1 cellular context compared by ENCODE assay signal in the genomic region with DNA sequence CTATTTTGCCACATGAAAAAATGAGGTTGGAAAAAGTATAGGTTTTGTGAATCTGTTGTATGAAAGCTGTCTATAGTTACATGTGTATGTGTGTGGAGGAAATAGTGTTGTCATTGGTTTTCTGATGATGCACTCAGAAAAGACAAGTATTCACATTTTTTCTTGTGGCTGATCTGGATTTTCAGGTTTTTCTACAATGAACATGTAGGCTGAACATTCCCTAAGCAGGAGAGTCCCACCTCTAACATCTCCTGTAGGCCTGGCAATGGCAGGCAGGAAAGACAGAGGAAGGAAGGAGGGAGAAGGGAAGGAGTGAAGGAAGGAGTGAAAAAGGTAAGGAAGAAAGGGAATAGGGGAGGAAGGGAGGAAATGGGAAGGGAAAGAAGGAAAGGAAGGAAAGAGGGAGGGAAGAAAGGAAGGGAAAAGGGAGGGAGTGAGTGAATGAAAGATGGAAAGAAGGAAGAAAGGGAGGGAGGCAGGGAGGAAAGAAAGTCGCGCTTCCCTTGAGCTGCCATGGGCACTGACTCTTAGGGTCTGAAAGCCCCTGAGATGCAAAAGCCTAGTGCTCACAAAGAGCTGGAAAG.
A peak's percentile ranks its signal among the peaks of the same experiment; 100 is the strongest.
TF ChIP-seq lines count a peak whose summit lies in the region.

No MANE protein-coding gene starts in this region.

TF ChIP-seq in K562, 482 proteins besides CTCF, POLR2A, EP300 and RAD21 (continues in another document):
- TF ChIP-seq, protein P1, sequence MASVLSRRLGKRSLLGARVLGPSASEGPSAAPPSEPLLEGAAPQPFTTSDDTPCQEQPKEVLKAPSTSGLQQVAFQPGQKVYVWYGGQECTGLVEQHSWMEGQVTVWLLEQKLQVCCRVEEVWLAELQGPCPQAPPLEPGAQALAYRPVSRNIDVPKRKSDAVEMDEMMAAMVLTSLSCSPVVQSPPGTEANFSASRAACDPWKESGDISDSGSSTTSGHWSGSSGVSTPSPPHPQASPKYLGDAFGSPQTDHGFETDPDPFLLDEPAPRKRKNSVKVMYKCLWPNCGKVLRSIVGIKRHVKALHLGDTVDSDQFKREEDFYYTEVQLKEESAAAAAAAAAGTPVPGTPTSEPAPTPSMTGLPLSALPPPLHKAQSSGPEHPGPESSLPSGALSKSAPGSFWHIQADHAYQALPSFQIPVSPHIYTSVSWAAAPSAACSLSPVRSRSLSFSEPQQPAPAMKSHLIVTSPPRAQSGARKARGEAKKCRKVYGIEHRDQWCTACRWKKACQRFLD (CRISPR knock-in tag; IDR thresholded peaks at IDR 0.05): no peak
- no peak for TF ChIP-seq ZNF695 (CRISPR knock-in tag; IDR thresholded peaks at IDR 0.05)
- TF ChIP-seq, protein P2, sequence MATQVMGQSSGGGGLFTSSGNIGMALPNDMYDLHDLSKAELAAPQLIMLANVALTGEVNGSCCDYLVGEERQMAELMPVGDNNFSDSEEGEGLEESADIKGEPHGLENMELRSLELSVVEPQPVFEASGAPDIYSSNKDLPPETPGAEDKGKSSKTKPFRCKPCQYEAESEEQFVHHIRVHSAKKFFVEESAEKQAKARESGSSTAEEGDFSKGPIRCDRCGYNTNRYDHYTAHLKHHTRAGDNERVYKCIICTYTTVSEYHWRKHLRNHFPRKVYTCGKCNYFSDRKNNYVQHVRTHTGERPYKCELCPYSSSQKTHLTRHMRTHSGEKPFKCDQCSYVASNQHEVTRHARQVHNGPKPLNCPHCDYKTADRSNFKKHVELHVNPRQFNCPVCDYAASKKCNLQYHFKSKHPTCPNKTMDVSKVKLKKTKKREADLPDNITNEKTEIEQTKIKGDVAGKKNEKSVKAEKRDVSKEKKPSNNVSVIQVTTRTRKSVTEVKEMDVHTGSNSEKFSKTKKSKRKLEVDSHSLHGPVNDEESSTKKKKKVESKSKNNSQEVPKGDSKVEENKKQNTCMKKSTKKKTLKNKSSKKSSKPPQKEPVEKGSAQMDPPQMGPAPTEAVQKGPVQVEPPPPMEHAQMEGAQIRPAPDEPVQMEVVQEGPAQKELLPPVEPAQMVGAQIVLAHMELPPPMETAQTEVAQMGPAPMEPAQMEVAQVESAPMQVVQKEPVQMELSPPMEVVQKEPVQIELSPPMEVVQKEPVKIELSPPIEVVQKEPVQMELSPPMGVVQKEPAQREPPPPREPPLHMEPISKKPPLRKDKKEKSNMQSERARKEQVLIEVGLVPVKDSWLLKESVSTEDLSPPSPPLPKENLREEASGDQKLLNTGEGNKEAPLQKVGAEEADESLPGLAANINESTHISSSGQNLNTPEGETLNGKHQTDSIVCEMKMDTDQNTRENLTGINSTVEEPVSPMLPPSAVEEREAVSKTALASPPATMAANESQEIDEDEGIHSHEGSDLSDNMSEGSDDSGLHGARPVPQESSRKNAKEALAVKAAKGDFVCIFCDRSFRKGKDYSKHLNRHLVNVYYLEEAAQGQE (CRISPR knock-in tag; IDR thresholded peaks at IDR 0.05; ENCODE audit: low read depth): no peak
- TF ChIP-seq, protein P3, sequence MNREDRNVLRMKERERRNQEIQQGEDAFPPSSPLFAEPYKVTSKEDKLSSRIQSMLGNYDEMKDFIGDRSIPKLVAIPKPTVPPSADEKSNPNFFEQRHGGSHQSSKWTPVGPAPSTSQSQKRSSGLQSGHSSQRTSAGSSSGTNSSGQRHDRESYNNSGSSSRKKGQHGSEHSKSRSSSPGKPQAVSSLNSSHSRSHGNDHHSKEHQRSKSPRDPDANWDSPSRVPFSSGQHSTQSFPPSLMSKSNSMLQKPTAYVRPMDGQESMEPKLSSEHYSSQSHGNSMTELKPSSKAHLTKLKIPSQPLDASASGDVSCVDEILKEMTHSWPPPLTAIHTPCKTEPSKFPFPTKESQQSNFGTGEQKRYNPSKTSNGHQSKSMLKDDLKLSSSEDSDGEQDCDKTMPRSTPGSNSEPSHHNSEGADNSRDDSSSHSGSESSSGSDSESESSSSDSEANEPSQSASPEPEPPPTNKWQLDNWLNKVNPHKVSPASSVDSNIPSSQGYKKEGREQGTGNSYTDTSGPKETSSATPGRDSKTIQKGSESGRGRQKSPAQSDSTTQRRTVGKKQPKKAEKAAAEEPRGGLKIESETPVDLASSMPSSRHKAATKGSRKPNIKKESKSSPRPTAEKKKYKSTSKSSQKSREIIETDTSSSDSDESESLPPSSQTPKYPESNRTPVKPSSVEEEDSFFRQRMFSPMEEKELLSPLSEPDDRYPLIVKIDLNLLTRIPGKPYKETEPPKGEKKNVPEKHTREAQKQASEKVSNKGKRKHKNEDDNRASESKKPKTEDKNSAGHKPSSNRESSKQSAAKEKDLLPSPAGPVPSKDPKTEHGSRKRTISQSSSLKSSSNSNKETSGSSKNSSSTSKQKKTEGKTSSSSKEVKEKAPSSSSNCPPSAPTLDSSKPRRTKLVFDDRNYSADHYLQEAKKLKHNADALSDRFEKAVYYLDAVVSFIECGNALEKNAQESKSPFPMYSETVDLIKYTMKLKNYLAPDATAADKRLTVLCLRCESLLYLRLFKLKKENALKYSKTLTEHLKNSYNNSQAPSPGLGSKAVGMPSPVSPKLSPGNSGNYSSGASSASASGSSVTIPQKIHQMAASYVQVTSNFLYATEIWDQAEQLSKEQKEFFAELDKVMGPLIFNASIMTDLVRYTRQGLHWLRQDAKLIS (CRISPR knock-in tag; IDR thresholded peaks at IDR 0.05): no peak
- TF ChIP-seq, protein P4, sequence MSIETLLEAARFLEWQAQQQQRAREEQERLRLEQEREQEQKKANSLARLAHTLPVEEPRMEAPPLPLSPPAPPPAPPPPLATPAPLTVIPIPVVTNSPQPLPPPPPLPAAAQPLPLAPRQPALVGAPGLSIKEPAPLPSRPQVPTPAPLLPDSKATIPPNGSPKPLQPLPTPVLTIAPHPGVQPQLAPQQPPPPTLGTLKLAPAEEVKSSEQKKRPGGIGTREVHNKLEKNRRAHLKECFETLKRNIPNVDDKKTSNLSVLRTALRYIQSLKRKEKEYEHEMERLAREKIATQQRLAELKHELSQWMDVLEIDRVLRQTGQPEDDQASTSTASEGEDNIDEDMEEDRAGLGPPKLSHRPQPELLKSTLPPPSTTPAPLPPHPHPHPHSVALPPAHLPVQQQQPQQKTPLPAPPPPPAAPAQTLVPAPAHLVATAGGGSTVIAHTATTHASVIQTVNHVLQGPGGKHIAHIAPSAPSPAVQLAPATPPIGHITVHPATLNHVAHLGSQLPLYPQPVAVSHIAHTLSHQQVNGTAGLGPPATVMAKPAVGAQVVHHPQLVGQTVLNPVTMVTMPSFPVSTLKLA (conservative IDR thresholded peaks at IDR 0.05): no peak
- no peak for TF ChIP-seq ZNF561 (CRISPR knock-in tag; conservative IDR thresholded peaks at IDR 0.05)
- TF ChIP-seq, protein P5, sequence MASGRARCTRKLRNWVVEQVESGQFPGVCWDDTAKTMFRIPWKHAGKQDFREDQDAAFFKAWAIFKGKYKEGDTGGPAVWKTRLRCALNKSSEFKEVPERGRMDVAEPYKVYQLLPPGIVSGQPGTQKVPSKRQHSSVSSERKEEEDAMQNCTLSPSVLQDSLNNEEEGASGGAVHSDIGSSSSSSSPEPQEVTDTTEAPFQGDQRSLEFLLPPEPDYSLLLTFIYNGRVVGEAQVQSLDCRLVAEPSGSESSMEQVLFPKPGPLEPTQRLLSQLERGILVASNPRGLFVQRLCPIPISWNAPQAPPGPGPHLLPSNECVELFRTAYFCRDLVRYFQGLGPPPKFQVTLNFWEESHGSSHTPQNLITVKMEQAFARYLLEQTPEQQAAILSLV (tag; IDR thresholded peaks at IDR 0.05): no peak
- no peak for TF ChIP-seq ZC3H8 (IDR thresholded peaks at IDR 0.05)
- TF ChIP-seq CREM (IDR thresholded peaks at IDR 0.05; ENCODE audit: low read depth): no peak
- TF ChIP-seq ETV6 (IDR thresholded peaks at IDR 0.05; ENCODE audit: borderline replicate concordance in 1 of 2, low read depth in 2 of 2, low read length in 1 of 2): no peak
- no peak for TF ChIP-seq ETV6 (CRISPR knock-in tag; IDR thresholded peaks at IDR 0.05; ENCODE audit: borderline replicate concordance)
- no peak for TF ChIP-seq HLTF (IDR thresholded peaks at IDR 0.05)
- TF ChIP-seq FOXP1 (CRISPR knock-in tag; IDR thresholded peaks at IDR 0.05): no peak
- TF ChIP-seq HDAC1 (IDR thresholded peaks at IDR 0.05): no peak
- TF ChIP-seq SAFB2 (IDR thresholded peaks at IDR 0.05; ENCODE audit: borderline replicate concordance, low read depth, low read length, severe bottlenecking): no peak
- TF ChIP-seq MEF2D (tag; conservative IDR thresholded peaks at IDR 0.05; ENCODE audit: low read depth): no peak
- TF ChIP-seq, protein P6, sequence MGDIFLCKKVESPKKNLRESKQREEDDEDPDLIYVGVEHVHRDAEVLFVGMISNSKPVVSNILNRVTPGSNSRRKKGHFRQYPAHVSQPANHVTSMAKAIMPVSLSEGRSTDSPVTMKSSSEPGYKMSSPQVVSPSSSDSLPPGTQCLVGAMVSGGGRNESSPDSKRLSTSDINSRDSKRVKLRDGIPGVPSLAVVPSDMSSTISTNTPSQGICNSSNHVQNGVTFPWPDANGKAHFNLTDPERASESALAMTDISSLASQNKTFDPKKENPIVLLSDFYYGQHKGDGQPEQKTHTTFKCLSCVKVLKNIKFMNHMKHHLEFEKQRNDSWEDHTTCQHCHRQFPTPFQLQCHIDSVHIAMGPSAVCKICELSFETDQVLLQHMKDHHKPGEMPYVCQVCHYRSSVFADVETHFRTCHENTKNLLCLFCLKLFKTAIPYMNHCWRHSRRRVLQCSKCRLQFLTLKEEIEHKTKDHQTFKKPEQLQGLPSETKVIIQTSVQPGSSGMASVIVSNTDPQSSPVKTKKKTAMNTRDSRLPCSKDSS (IDR thresholded peaks at IDR 0.05; ENCODE audit: low read depth, partially characterized antibody): no peak
- no peak for TF ChIP-seq ARID2 (IDR thresholded peaks at IDR 0.05)
- no peak for TF ChIP-seq DPF2 (IDR thresholded peaks at IDR 0.05)
- no peak for TF ChIP-seq HDAC2 (IDR thresholded peaks at IDR 0.05)
- TF ChIP-seq, protein P7, sequence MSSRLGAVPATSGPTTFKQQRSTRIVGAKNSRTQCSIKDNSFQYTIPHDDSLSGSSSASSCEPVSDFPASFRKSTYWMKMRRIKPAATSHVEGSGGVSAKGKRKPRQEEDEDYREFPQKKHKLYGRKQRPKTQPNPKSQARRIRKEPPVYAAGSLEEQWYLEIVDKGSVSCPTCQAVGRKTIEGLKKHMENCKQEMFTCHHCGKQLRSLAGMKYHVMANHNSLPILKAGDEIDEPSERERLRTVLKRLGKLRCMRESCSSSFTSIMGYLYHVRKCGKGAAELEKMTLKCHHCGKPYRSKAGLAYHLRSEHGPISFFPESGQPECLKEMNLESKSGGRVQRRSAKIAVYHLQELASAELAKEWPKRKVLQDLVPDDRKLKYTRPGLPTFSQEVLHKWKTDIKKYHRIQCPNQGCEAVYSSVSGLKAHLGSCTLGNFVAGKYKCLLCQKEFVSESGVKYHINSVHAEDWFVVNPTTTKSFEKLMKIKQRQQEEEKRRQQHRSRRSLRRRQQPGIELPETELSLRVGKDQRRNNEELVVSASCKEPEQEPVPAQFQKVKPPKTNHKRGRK (tag; IDR thresholded peaks at IDR 0.05): peak; percentile 64
- no peak for TF ChIP-seq STAT5A (IDR thresholded peaks at IDR 0.05; ENCODE audit: borderline replicate concordance, low read length)
- TF ChIP-seq PHB2 (IDR thresholded peaks at IDR 0.05; ENCODE audit: low read depth): 0 out of 2 replicates have a peak, but pooled peaks have one; percentile 34
- TF ChIP-seq ZNF668 (CRISPR knock-in tag; IDR thresholded peaks at IDR 0.05): no peak
- TF ChIP-seq ETV5 (CRISPR knock-in tag; IDR thresholded peaks at IDR 0.05; ENCODE audit: low read depth): no peak
- TF ChIP-seq FUS (optimal IDR thresholded peaks at IDR 0.05; ENCODE audit: low read depth, low read length): no peak
- no peak for TF ChIP-seq ATF1 (CRISPR knock-in tag; IDR thresholded peaks at IDR 0.05)
- no peak for TF ChIP-seq ATF1 (tag; IDR thresholded peaks at IDR 0.05)
- TF ChIP-seq, protein P8, sequence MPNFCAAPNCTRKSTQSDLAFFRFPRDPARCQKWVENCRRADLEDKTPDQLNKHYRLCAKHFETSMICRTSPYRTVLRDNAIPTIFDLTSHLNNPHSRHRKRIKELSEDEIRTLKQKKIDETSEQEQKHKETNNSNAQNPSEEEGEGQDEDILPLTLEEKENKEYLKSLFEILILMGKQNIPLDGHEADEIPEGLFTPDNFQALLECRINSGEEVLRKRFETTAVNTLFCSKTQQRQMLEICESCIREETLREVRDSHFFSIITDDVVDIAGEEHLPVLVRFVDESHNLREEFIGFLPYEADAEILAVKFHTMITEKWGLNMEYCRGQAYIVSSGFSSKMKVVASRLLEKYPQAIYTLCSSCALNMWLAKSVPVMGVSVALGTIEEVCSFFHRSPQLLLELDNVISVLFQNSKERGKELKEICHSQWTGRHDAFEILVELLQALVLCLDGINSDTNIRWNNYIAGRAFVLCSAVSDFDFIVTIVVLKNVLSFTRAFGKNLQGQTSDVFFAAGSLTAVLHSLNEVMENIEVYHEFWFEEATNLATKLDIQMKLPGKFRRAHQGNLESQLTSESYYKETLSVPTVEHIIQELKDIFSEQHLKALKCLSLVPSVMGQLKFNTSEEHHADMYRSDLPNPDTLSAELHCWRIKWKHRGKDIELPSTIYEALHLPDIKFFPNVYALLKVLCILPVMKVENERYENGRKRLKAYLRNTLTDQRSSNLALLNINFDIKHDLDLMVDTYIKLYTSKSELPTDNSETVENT (CRISPR knock-in tag; IDR thresholded peaks at IDR 0.05): no peak
- TF ChIP-seq MED1 (CRISPR knock-in tag; IDR thresholded peaks at IDR 0.05; ENCODE audit: borderline replicate concordance): no peak
- TF ChIP-seq, protein P9, sequence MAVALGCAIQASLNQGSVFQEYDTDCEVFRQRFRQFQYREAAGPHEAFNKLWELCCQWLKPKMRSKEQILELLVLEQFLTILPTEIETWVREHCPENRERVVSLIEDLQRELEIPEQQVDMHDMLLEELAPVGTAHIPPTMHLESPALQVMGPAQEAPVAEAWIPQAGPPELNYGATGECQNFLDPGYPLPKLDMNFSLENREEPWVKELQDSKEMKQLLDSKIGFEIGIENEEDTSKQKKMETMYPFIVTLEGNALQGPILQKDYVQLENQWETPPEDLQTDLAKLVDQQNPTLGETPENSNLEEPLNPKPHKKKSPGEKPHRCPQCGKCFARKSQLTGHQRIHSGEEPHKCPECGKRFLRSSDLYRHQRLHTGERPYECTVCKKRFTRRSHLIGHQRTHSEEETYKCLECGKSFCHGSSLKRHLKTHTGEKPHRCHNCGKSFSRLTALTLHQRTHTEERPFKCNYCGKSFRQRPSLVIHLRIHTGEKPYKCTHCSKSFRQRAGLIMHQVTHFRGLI (CRISPR knock-in tag; IDR thresholded peaks at IDR 0.05): no peak
- TF ChIP-seq CSDE1 (IDR thresholded peaks at IDR 0.05): no peak
- TF ChIP-seq ZSCAN29 (IDR thresholded peaks at IDR 0.05): no peak
